ENCODE assay signal across 2 cellular contexts in the genomic region with DNA sequence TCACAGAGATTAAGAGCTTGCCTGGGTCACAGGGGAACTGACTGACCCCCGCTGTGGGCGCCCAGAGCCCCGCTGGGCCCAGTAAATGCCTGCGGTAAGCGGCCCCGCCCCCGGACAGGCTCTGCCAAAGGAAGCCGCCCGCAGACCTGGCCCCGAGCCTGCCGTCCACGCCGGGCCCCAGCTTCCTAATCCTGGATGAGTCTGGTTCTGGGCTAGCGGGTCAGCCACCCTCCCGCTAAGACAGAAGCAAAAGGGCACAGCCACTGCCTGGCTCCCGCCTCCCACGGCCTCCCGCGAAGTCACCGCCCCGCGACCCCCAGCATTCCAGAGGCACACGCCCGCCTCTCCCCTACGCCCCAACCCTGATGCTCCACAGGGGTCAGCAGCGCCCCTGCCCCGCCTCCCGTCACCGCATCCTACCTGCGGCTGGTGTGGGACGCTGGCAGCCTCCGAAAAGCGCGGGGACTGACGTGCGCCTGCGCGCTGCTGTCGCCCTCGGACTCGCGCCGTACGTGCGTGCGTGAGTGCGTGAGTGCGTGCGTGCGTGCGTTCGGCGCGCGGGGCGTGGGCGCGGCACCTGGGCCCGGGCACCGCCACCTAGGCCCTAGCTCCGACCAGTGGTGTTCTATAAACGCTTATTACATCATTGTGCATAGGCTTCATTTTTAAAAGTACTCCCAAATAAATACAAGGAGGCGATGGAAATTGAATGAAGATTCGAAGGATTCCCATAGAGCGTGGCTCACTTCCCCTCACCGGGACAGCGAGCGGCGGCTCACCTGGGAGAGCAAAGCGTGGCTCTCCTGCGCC.
A peak's percentile ranks its signal among the peaks of the same experiment; 100 is the strongest.
TF ChIP-seq lines count a peak whose summit lies in the region.

TSS of gene FIGNL1 (minus strand) at position 470 of the 810 bp plus-strand sequence. CDS start 3,063 bp downstream, outside the sequence.

TF ChIP-seq in HEK293, 187 proteins besides CTCF, POLR2A, EP300 and RAD21 (continued from another document and continues in another):
- TF ChIP-seq ZNF518A (tag by site-specific recombination; conservative IDR thresholded peaks at IDR 0.05; ENCODE audit: low read depth) (peak; percentile 56), ZNF561 (tag by site-specific recombination; IDR thresholded peaks at IDR 0.05; ENCODE audit: borderline replicate concordance) (0 out of 2 replicates have a peak, but pooled peaks have one; percentile 18), ZNF501 (tag by site-specific recombination; IDR thresholded peaks at IDR 0.05) (peak; percentile 79; the same call in 1 of the 2 replicates), ZNF302 (tag by site-specific recombination; IDR thresholded peaks at IDR 0.05; ENCODE audit: low read depth) (no peak), INSM2 (tag by site-specific recombination; IDR thresholded peaks at IDR 0.05) (0 out of 2 replicates have a peak, but pooled peaks have one; percentile 34), ZNF350 (tag by site-specific recombination; IDR thresholded peaks at IDR 0.05) (no peak), ZNF10 (tag by site-specific recombination; IDR thresholded peaks at IDR 0.05) (peak; percentile 27; the same call in 1 of the 2 replicates)
- TF ChIP-seq, protein P1, sequence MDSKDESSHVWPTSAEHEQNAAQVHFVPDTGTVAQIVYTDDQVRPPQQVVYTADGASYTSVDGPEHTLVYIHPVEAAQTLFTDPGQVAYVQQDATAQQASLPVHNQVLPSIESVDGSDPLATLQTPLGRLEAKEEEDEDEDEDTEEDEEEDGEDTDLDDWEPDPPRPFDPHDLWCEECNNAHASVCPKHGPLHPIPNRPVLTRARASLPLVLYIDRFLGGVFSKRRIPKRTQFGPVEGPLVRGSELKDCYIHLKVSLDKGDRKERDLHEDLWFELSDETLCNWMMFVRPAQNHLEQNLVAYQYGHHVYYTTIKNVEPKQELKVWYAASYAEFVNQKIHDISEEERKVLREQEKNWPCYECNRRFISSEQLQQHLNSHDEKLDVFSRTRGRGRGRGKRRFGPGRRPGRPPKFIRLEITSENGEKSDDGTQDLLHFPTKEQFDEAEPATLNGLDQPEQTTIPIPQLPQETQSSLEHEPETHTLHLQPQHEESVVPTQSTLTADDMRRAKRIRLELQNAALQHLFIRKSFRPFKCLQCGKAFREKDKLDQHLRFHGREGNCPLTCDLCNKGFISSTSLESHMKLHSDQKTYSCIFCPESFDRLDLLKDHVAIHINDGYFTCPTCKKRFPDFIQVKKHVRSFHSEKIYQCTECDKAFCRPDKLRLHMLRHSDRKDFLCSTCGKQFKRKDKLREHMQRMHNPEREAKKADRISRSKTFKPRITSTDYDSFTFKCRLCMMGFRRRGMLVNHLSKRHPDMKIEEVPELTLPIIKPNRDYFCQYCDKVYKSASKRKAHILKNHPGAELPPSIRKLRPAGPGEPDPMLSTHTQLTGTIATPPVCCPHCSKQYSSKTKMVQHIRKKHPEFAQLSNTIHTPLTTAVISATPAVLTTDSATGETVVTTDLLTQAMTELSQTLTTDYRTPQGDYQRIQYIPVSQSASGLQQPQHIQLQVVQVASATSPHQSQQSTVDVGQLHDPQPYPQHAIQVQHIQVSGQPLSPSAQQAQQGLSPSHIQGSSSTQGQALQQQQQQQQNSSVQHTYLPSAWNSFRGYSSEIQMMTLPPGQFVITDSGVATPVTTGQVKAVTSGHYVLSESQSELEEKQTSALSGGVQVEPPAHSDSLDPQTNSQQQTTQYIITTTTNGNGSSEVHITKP (tag by site-specific recombination; IDR thresholded peaks at IDR 0.05) = no peak

TF ChIP-seq in SK-N-SH, 30 proteins besides CTCF, POLR2A, EP300 and RAD21 (continued from another document):
- peak; percentile 94 for TF ChIP-seq MXI1 (IDR thresholded peaks at IDR 0.05; ENCODE audit: low read depth, low read length)
- TF ChIP-seq RXRA (IDR thresholded peaks at IDR 0.05; ENCODE audit: borderline replicate concordance, low read depth) = no peak
- TF ChIP-seq POLR2AphosphoS5 (IDR thresholded peaks at IDR 0.05; ENCODE audit: low read depth, low read length) = peak; percentile 89
- TF ChIP-seq SMC3 (IDR thresholded peaks at IDR 0.05; ENCODE audit: low read depth, low read length) = no peak
- no peak for TF ChIP-seq ELF1 (IDR thresholded peaks at IDR 0.05)
